ENCODE assay signal across 8 cellular contexts in genomic region chr2:176088048-176088936, GRCh38. TPM values are rescaled to one million over a fixed set of nuclear protein-coding genes. Genes with fewer than 3 reads are reported as not detected.
DNase-seq lines count a peak whose midpoint lies in the region; ATAC-seq and TF ChIP-seq lines count a peak whose summit lies in the region.

No MANE protein-coding gene starts in this region.

- no peak for TF ChIP-seq POLR2A in gastrocnemius medialis (IDR thresholded peaks at IDR 0.05)

- peaks cover 7 to 9% of the 10 kb centered on the region in 2 donors for H3K36me3 Mint-ChIP-seq in CD4-positive, alpha-beta memory T cell

- no peak overlapping the region for H3K27ac ChIP-seq in CD4-positive, alpha-beta memory T cell (ENCODE audit: low read depth, low read length)
- no peak overlapping the region for H3K27ac ChIP-seq in gastrocnemius medialis

- CTCF ChIA-PET in CD4-positive, alpha-beta memory T cell (lab: Charles Lee; ENCODE audit: partially characterized antibody), result interaction anchor here (1.4 to 1.8 kb wide), 2 partner anchors 9 to 398 kb away, joined by 5 to 6 read pairs; no protein-coding TSS in a partner anchor

- POLR2A ChIA-PET in CD4-positive, alpha-beta memory T cell (lab: Charles Lee; ENCODE audit: partially characterized antibody), result interaction anchor here (0.7 kb wide), 1 partner anchor 11 kb away, joined by 3 read pairs; the partner anchor contains the start of gene HOXD12

- H3K4me3 Mint-ChIP-seq in CD4-positive, alpha-beta memory T cell, result peak overlapping the region; percentile 44 to 79 (median 67)

- intact Hi-C loops in CD4-positive, alpha-beta memory T cell (cut with micrococcal nuclease), result loop anchor here (1.0 to 2.0 kb wide), 2 partner anchors 8 to 397 kb away; no protein-coding TSS in a partner anchor
- intact Hi-C loops in gastrocnemius medialis (cut with DNase I; ENCODE audit: low total_unique reads), result no loop called here

- H3K4me1 ChIP-seq in CD4-positive, alpha-beta memory T cell (ENCODE audit: insufficient read depth, low read length), result peaks cover 11% of the 10 kb centered on the region
- H3K4me1 ChIP-seq in iPS-15b (ENCODE audit: control insufficient read depth, insufficient read depth, low read length) (no peaks in the 10 kb centered on the region), gastrocnemius medialis (peaks cover 6 to 14% of the 10 kb centered on the region in 2 donors)

- H3K4me3 ChIP-seq in CD4-positive, alpha-beta memory T cell (ENCODE audit: low read length in 2 of 2), result peak overlapping the region in 1 of 2 donors; percentile 22
- peak overlapping the region; percentile 24 for H3K4me3 ChIP-seq in astrocyte of the cerebellum (ENCODE audit: low read depth, low read length)
- H3K4me3 ChIP-seq in iPS-15b (ENCODE audit: low read depth, low read length), result peak overlapping the region; percentile 49
- H3K4me3 ChIP-seq in gastrocnemius medialis, result peak overlapping the region in 3 of 4 donors; percentile 5 to 30 (median 27)

- peaks cover 88% of the 10 kb centered on the region for H3K27me3 ChIP-seq in CD4-positive, alpha-beta memory T cell (ENCODE audit: insufficient read depth, low read length)
- peaks cover 95% of the 10 kb centered on the region for H3K27me3 ChIP-seq in iPS-15b (ENCODE audit: control insufficient read depth, insufficient read depth, low read length)
- H3K27me3 ChIP-seq in gastrocnemius medialis, result peaks cover 96 to 98% (median 97%) of the 10 kb centered on the region in 3 donors

- peaks cover 8 to 64% (median 18%) of the 10 kb centered on the region in 4 donors for H3K4me1 Mint-ChIP-seq in CD4-positive, alpha-beta memory T cell

- H3K9ac ChIP-seq in iPS-15b (ENCODE audit: low read depth, low read length), result no peak overlapping the region

- in situ Hi-C loops in astrocyte of the cerebellum (cut with HindIII; ENCODE audit: low sequenced_read_pairs) (loop anchor here (25.0 kb wide), 1 partner anchor 1176 kb away; no protein-coding TSS in a partner anchor), gastrocnemius medialis (cut with MboI; ENCODE audit: low sequenced_read_pairs in 4 of 4) (loop anchor here in 2 of 4 donors (25.0 kb wide), 1 partner anchor 726 kb away; no protein-coding TSS in a partner anchor)

- peaks cover 0 to 60% (median 47%) of the 10 kb centered on the region in 8 donors for H3K9me3 Mint-ChIP-seq in CD4-positive, alpha-beta memory T cell

- H3K36me3 ChIP-seq in CD4-positive, alpha-beta memory T cell (ENCODE audit: insufficient read depth, low read length), result no peaks in the 10 kb centered on the region
- no peaks in the 10 kb centered on the region for H3K36me3 ChIP-seq in iPS-15b (ENCODE audit: control insufficient read depth, insufficient read depth, low read length)
- no peaks in the 10 kb centered on the region for H3K36me3 ChIP-seq in gastrocnemius medialis

- H3K9me3 ChIP-seq in CD4-positive, alpha-beta memory T cell (ENCODE audit: control insufficient read depth in 1 of 2, low read length in 2 of 2), result no peaks in the 10 kb centered on the region
- H3K9me3 ChIP-seq in iPS-15b (ENCODE audit: control insufficient read depth, insufficient read depth, low read length) (no peaks in the 10 kb centered on the region), gastrocnemius medialis (no peaks in the 10 kb centered on the region)

- peak overlapping the region in 5 of 7 donors; percentile 17 to 91 (median 57) for H3K27ac Mint-ChIP-seq in CD4-positive, alpha-beta memory T cell

- TF ChIP-seq CTCF in astrocyte of the cerebellum (IDR thresholded peaks at IDR 0.05; ENCODE audit: low read depth, low read length, missing control alignments), result peak; percentile 79
- peak; percentile 23 to 86 (median 61) for TF ChIP-seq CTCF in gastrocnemius medialis (IDR thresholded peaks at IDR 0.05 in 4 of 5, conservative IDR thresholded peaks at IDR 0.05 in 1 of 5)

- DNase-seq in CD4-positive, alpha-beta memory T cell, result no peak
- DNase-seq in NCI-H2227 treated with DMSO at 0.1 percent for 48 hours (lab: John Stamatoyannopoulos, UW) (peak; percentile 66), astrocyte of the cerebellum (ENCODE audit: low read depth) (peak; percentile 13), gastrocnemius medialis (peak in 1 of 2 donors; percentile 34)

- ATAC-seq in GM19438 (IDR thresholded peaks at IDR 0.05; ENCODE audit: low read depth, unreplicated experiment), result peak; percentile 81
- ATAC-seq in gastrocnemius medialis, result peak; percentile 63 to 71
- ATAC-seq in GM21423 (IDR thresholded peaks at IDR 0.05; ENCODE audit: unreplicated experiment), result no peak
- ATAC-seq in GM18511 (IDR thresholded peaks at IDR 0.05; ENCODE audit: unreplicated experiment), result no peak

- H3K27me3 Mint-ChIP-seq in CD4-positive, alpha-beta memory T cell, result peaks cover 68 to 76% of the 10 kb centered on the region in 2 donors

RNA-seq across cellular contexts. Expression of gene HOXD13, which starts 4.2 kb away (rescaled TPM):
- not detected for total RNA-seq in CD4-positive, alpha-beta memory T cell
- polyA plus RNA-seq in CD4-positive, alpha-beta memory T cell, result not detected
- not detected for total RNA-seq in gastrocnemius medialis

RNA-seq across cellular contexts. Expression of gene EVX2, which starts 4.5 kb away (rescaled TPM):
- total RNA-seq in CD4-positive, alpha-beta memory T cell, result not detected
- not detected for polyA plus RNA-seq in CD4-positive, alpha-beta memory T cell
- not detected for total RNA-seq in gastrocnemius medialis

RNA-seq across cellular contexts. Expression of gene HOXD12, which starts 11.3 kb away (rescaled TPM):
- total RNA-seq in CD4-positive, alpha-beta memory T cell, result not detected
- not detected for polyA plus RNA-seq in CD4-positive, alpha-beta memory T cell
- not detected for total RNA-seq in gastrocnemius medialis

RNA-seq across cellular contexts. Expression of gene HOXD11, which starts 18.8 kb away (rescaled TPM):
- not detected for total RNA-seq in CD4-positive, alpha-beta memory T cell
- polyA plus RNA-seq in CD4-positive, alpha-beta memory T cell, result not detected
- under 1 TPM in 1 of 4 donors, not detected in 3; 0.24 TPM for total RNA-seq in gastrocnemius medialis

RNA-seq across cellular contexts. Expression of gene HOXD10, which starts 28.3 kb away (rescaled TPM):
- total RNA-seq in CD4-positive, alpha-beta memory T cell, result not detected
- polyA plus RNA-seq in CD4-positive, alpha-beta memory T cell, result not detected
- under 1 TPM in 1 of 4 donors, not detected in 3; 0.15 TPM for total RNA-seq in gastrocnemius medialis

Comparison
In these comparisons a context has a peak if more than half of its experiments do, and no peak if none do; other contexts are left out.
1. DNase-seq: peak in NCI-H2227 treated with DMSO at 0.1 percent for 48 hours (single experiment) and astrocyte of the cerebellum (single experiment); none in CD4-positive, alpha-beta memory T cell (0 of 5).
2. ATAC-seq: peak in GM19438 (single experiment) and gastrocnemius medialis (2 of 2); none in GM21423 (single experiment) and GM18511 (single experiment).